ENCODE assay signal across 18 cellular contexts in the genomic region with DNA sequence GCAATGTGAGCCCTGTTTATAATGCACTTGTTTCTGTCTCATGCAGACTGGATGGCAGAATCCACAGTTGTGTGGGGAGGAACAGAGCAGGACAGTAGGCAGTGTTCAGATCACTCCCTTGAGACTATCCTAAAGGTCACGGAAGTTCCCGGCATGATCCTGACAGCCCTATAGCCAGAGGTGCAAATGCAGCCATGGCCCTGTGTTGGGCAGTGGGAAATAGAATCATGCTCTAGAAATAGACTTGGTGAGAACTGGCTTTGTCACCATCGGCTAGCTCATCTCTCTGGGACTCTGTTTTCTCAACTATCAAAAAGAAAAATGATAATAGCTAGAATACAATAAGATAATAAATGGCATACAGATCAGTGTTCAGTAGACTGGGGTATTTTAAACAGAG.
"Had no signal": no experiment of that assay in that cellular context is flagged by ENCODE, and none has a peak within 500 bp of the region (broad histone marks: within the 10 kb centered on the region; RNA-seq: fewer than 3 reads in every experiment).

No MANE protein-coding gene starts in this region.

- H3K27me3 ChIP-seq: sigmoid colon, tibial artery, vagina had no signal

- H3K27ac ChIP-seq: foreskin keratinocyte, prostate gland, sigmoid colon, vagina had no signal

- H3K4me1 ChIP-seq: foreskin keratinocyte, prostate gland had no signal

- DNase-seq: activated CD4-positive, alpha-beta T cell treated with anti-CD3 and anti-CD28 coated beads for 36 hours; activated CD8-positive, alpha-beta T cell treated with anti-CD3 and anti-CD28 coated beads for 36 hours; activated effector memory CD4-positive, alpha-beta T cell treated with anti-CD3 and anti-CD28 coated beads, Interleukin-2, amount 50 U/mL, for 16 hours; activated T-cell treated with anti-CD3 and anti-CD28 coated beads, Interleukin-2, amount 50 U/mL, for 4 hours; central memory CD4-positive, alpha-beta T cell; cortex of kidney; effector CD8-positive, alpha-beta T cell; foreskin keratinocyte; kidney glomerular epithelial cell; midbrain; naive thymus-derived CD4-positive, alpha-beta T cell; sigmoid colon; stimulated activated CD4-positive, alpha-beta T cell treated with anti-CD3 and anti-CD28 coated beads, Interleukin-2, amount 100 ng/mL, for 48 hours; T-helper 2 cell had no signal

- ATAC-seq: activated CD4-positive, alpha-beta T cell treated with anti-CD3 and anti-CD28 coated beads for 36 hours; activated CD8-positive, alpha-beta T cell treated with anti-CD3 and anti-CD28 coated beads for 36 hours; activated T-cell treated with anti-CD3 and anti-CD28 coated beads, Interleukin-2, amount 50 U/mL, for 4 hours; foreskin keratinocyte; naive thymus-derived CD4-positive, alpha-beta T cell; stimulated activated memory B cell treated with anti-CD40 and anti-IgM and Interleukin-4, amounts not matched to agents 10 μg/mL and 1 μg/mL and 100 μg/mL, for 72 hours had no signal

- H3K9me3 ChIP-seq: prostate gland, sigmoid colon, tibial artery, vagina had no signal

- H3K36me3 ChIP-seq: prostate gland, sigmoid colon, vagina had no signal

- H3K4me3 ChIP-seq: prostate gland, sigmoid colon, tibial artery, vagina had no signal
